ENCODE assay signal across 35 cellular contexts in the genomic region with DNA sequence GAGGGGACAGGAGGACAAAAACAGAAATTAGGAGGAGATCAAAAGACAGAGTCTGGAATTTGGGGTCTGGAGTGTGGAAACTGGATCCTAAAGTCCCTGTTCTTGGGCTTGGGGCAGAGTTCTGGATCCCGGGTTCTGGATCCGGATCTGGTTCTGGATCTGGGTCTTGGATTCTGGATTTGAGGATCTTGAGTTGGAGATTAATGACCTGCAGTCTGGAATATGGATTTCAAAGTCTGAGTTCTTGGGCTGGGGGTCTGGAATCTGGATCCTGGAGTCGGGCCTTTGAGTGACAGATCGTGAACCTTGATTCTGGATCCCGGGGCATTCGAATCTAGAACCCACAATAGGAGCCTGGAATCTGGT. TPM values are rescaled to one million over a fixed set of nuclear protein-coding genes. Genes with fewer than 3 reads are reported as not detected.
"Had no signal": no experiment of that assay in that cellular context is flagged by ENCODE, and none has a peak within 500 bp of the region (broad histone marks: within the 10 kb centered on the region; RNA-seq: fewer than 3 reads in every experiment).

No MANE protein-coding gene starts in this region.

- H3K27ac ChIP-seq: brain microvascular endothelial cell, coronary artery, gastroesophageal sphincter had no signal

- H3K27me3 ChIP-seq: brain microvascular endothelial cell had no signal

- DNase-seq: activated CD4-positive, alpha-beta memory T cell treated with anti-CD3 and anti-CD28 coated beads, Interleukin-2, amount 10 ng/mL, durations not matched to agents 7 days and 5 days; activated CD4-positive, alpha-beta T cell treated with anti-CD3 and anti-CD28 coated beads for 1 hour; activated CD4-positive, alpha-beta T cell treated with anti-CD3 and anti-CD28 coated beads for 4 hours; activated CD4-positive, alpha-beta T cell treated with anti-CD3 and anti-CD28 coated beads, Interleukin-2, amount 10 ng/mL, durations not matched to agents 7 days and 5 days; activated CD4-positive, alpha-beta T cell treated with anti-CD3 and anti-CD28 coated beads, Interleukin-2, amount 50 U/mL, for 4 hours; activated CD4-positive, CD25-positive, alpha-beta regulatory T cell; activated CD8-positive, alpha-beta memory T cell treated with anti-CD3 and anti-CD28 coated beads, Interleukin-2, amount 50 U/mL, for 48 hours; activated effector memory CD4-positive, alpha-beta T cell treated with Interleukin-2 at 50 U/mL for 16 hours; activated gamma-delta T cell treated with Interleukin-2 at 50 U/mL for 16 hours; activated naive CD4-positive, alpha-beta T cell treated with anti-CD3 and anti-CD28 coated beads, Interleukin-2, amount 50 U/mL, for 16 hours; activated naive CD4-positive, alpha-beta T cell treated with Interleukin-2 at 50 U/mL for 16 hours; activated T-cell treated with anti-CD3 and anti-CD28 coated beads for 4 hours; activated T-cell treated with anti-CD3 and anti-CD28 coated beads, Interleukin-2, amount 50 U/mL, for 24 hours; amniotic stem cell; anterior cingulate cortex; brain microvascular endothelial cell; dermis blood vessel endothelial cell; effector CD4-positive, alpha-beta T cell; foreskin melanocyte; T-helper 1 cell; T-helper 17 cell; T1000 had no signal

- H3K4me3 ChIP-seq: coronary artery, gastroesophageal sphincter had no signal

- H3K36me3 ChIP-seq: brain microvascular endothelial cell, gastroesophageal sphincter had no signal

- H3K9me3 ChIP-seq: gastroesophageal sphincter had no signal

RNA-seq across cellular contexts. Expression of a gene that starts 0.4 kb away (rescaled TPM):
- total RNA-seq: activated CD4-positive, alpha-beta memory T cell treated with anti-CD3 and anti-CD28 coated beads, Interleukin-2, amount 10 ng/mL, durations not matched to agents 7 days and 5 days; activated CD4-positive, alpha-beta T cell treated with anti-CD3 and anti-CD28 coated beads, Interleukin-2, amount 10 ng/mL, durations not matched to agents 7 days and 5 days; activated T-helper 17 cell treated with anti-CD3 and anti-CD28 coated beads, Interleukin-2, amount 50 U/mL, for 72 hours; astrocyte; bronchial epithelial cell; cardiac septum; cerebellum; dermis blood vessel endothelial cell; endothelial cell of umbilical vein; epithelial cell of proximal tubule; esophagus mucosa; fibroblast of lung; fibroblast of villous mesenchyme; gastroesophageal sphincter; glomerular endothelial cell; T-helper 17 cell had no signal

RNA-seq across cellular contexts. Expression of a gene that starts 10.2 kb away (rescaled TPM):
- total RNA-seq: astrocyte, bronchial epithelial cell, cardiac septum, cerebellum, dermis blood vessel endothelial cell, endothelial cell of umbilical vein, fibroblast of lung, fibroblast of villous mesenchyme, gastroesophageal sphincter, glomerular endothelial cell, T-helper 17 cell had no signal

RNA-seq across cellular contexts. Expression of a gene that starts 20.9 kb away (rescaled TPM):
- total RNA-seq: activated CD4-positive, alpha-beta memory T cell treated with anti-CD3 and anti-CD28 coated beads, Interleukin-2, amount 10 ng/mL, durations not matched to agents 7 days and 5 days; activated CD4-positive, alpha-beta T cell treated with anti-CD3 and anti-CD28 coated beads, Interleukin-2, amount 10 ng/mL, durations not matched to agents 7 days and 5 days; activated T-helper 17 cell treated with anti-CD3 and anti-CD28 coated beads, Interleukin-2, amount 50 U/mL, for 72 hours; astrocyte; bronchial epithelial cell; cardiac septum; cerebellum; dermis blood vessel endothelial cell; endothelial cell of umbilical vein; epithelial cell of proximal tubule; esophagus mucosa; fibroblast of lung; fibroblast of villous mesenchyme; gastroesophageal sphincter; glomerular endothelial cell; T-helper 17 cell had no signal

RNA-seq across cellular contexts. Expression of a gene that starts 39.5 kb away (rescaled TPM):
- total RNA-seq: activated CD4-positive, alpha-beta T cell treated with anti-CD3 and anti-CD28 coated beads, Interleukin-2, amount 10 ng/mL, durations not matched to agents 7 days and 5 days; astrocyte; cardiac septum; dermis blood vessel endothelial cell; endothelial cell of umbilical vein; epithelial cell of proximal tubule; esophagus mucosa; fibroblast of lung; fibroblast of villous mesenchyme; gastroesophageal sphincter; glomerular endothelial cell; T-helper 17 cell had no signal

RNA-seq across cellular contexts. Expression of a gene that starts 43.6 kb away (rescaled TPM):
- total RNA-seq: activated CD4-positive, alpha-beta memory T cell treated with anti-CD3 and anti-CD28 coated beads, Interleukin-2, amount 10 ng/mL, durations not matched to agents 7 days and 5 days; activated CD4-positive, alpha-beta T cell treated with anti-CD3 and anti-CD28 coated beads, Interleukin-2, amount 10 ng/mL, durations not matched to agents 7 days and 5 days; activated T-helper 17 cell treated with anti-CD3 and anti-CD28 coated beads, Interleukin-2, amount 50 U/mL, for 72 hours; astrocyte; bronchial epithelial cell; cardiac septum; cerebellum; dermis blood vessel endothelial cell; endothelial cell of umbilical vein; epithelial cell of proximal tubule; esophagus mucosa; fibroblast of lung; fibroblast of villous mesenchyme; gastroesophageal sphincter; glomerular endothelial cell; T-helper 17 cell had no signal
